In genomic region chr7:140214075-140214684, GRCh38 we compare ENCODE assay signal across 9 cellular contexts. TPM values are rescaled to one million over a fixed set of nuclear protein-coding genes. Genes with fewer than 3 reads are reported as not detected.
A peak's percentile ranks its signal among the peaks of the same experiment; 100 is the strongest.
DNase-seq lines count a peak whose midpoint lies in the region; ATAC-seq and TF ChIP-seq lines count a peak whose summit lies in the region.
"Had no signal": no experiment of that assay in that cellular context is flagged by ENCODE, and none has a peak within 500 bp of the region (broad histone marks: within the 10 kb centered on the region; RNA-seq: fewer than 3 reads in every experiment).

No MANE protein-coding gene starts in this region.

- H3K36me3 ChIP-seq in aorta (ENCODE audit: control insufficient read depth in 1 of 2, insufficient read depth in 2 of 2, low read length in 1 of 2), result no peaks in the 10 kb centered on the region

- no peak for DNase-seq in natural killer cell treated with Interleukin-12 subunit alpha and Interleukin-12 subunit beta and Interleukin-15 and Interleukin-18, amount 100 ng/mL, for 72 hours (ENCODE audit: low spot score)
- DNase-seq in natural killer cell (no peak), SHP77 (lab: John Stamatoyannopoulos, UW) (peak; percentile 20 to 28), foreskin keratinocyte (peak; percentile 61 to 63), aorta (peak in 1 of 2 donors; percentile 66), SK-N-DZ (ENCODE audit: low spot score) (no peak), NCI-H526 treated with DMSO at 0.1 percent for 48 hours (lab: John Stamatoyannopoulos, UW) (no peak), putamen (ENCODE audit: low spot score) (no peak)
- DNase-seq: mesendoderm had no signal

- no peaks in the 10 kb centered on the region for H3K27me3 Mint-ChIP-seq in natural killer cell treated with Interleukin-12 subunit alpha and Interleukin-12 subunit beta and Interleukin-15 and Interleukin-18, amount 100 ng/mL, for 72 hours
- no peaks in the 10 kb centered on the region for H3K27me3 Mint-ChIP-seq in natural killer cell (ENCODE audit: low read depth in 2 of 2)

- H3K27me3 ChIP-seq in foreskin keratinocyte, result no peaks in the 10 kb centered on the region
- H3K27me3 ChIP-seq in aorta (ENCODE audit: control insufficient read depth in 1 of 2, insufficient read depth in 2 of 2, low read length in 1 of 2), result no peaks in the 10 kb centered on the region

- peaks cover 6% of the 10 kb centered on the region for H3K9me3 Mint-ChIP-seq in natural killer cell treated with Interleukin-12 subunit alpha and Interleukin-12 subunit beta and Interleukin-15 and Interleukin-18, amount 100 ng/mL, for 72 hours
- no peaks in the 10 kb centered on the region for H3K9me3 Mint-ChIP-seq in natural killer cell

- no peak overlapping the region for H3K27ac ChIP-seq in foreskin keratinocyte
- no peak overlapping the region for H3K27ac ChIP-seq in aorta (ENCODE audit: low read depth in 1 of 2, low read length in 2 of 2)

- H3K4me1 Mint-ChIP-seq in natural killer cell treated with Interleukin-12 subunit alpha and Interleukin-12 subunit beta and Interleukin-15 and Interleukin-18, amount 100 ng/mL, for 72 hours (ENCODE audit: low read depth in 2 of 2), result peaks cover 37 to 48% of the 10 kb centered on the region in 2 donors
- peaks cover 40% of the 10 kb centered on the region in 2 donors for H3K4me1 Mint-ChIP-seq in natural killer cell

- peak; percentile 24 to 59 for ATAC-seq in natural killer cell treated with Interleukin-12 subunit alpha and Interleukin-12 subunit beta and Interleukin-15 and Interleukin-18, amount 100 ng/mL, for 72 hours
- ATAC-seq in natural killer cell (no peak), foreskin keratinocyte (peak; percentile 65), aorta (ENCODE audit: low FRiP score) (peak; percentile 30)

- no peak overlapping the region for H3K4me3 ChIP-seq in aorta (ENCODE audit: low read length in 2 of 2)

- TF ChIP-seq CTCF in natural killer cell (IDR thresholded peaks at IDR 0.05) (no peak), foreskin keratinocyte (conservative IDR thresholded peaks at IDR 0.05) (no peak)

- peak overlapping the region; percentile 24 to 27 for H3K27ac Mint-ChIP-seq in natural killer cell treated with Interleukin-12 subunit alpha and Interleukin-12 subunit beta and Interleukin-15 and Interleukin-18, amount 100 ng/mL, for 72 hours
- no peak overlapping the region for H3K27ac Mint-ChIP-seq in natural killer cell

- H3K9me3 ChIP-seq in aorta (ENCODE audit: control insufficient read depth, low read length), result peaks cover 3% of the 10 kb centered on the region

- intact Hi-C loops in natural killer cell (cut with micrococcal nuclease) (no loop called here), aorta (cut with DNase I) (no loop called here)

- H3K4me1 ChIP-seq in foreskin keratinocyte (peaks cover 9% of the 10 kb centered on the region), aorta (ENCODE audit: control insufficient read depth in 1 of 2, insufficient read depth in 2 of 2, low read length in 2 of 2) (no peaks in the 10 kb centered on the region)

- peak overlapping the region; percentile 28 for H3K4me3 Mint-ChIP-seq in natural killer cell treated with Interleukin-12 subunit alpha and Interleukin-12 subunit beta and Interleukin-15 and Interleukin-18, amount 100 ng/mL, for 72 hours
- H3K4me3 Mint-ChIP-seq in natural killer cell, result no peak overlapping the region

- WGBS in aorta, 2 donors, result 71 to 72% methylated on average over 3 of the region's 3 CpGs

- no peaks in the 10 kb centered on the region for H3K36me3 Mint-ChIP-seq in natural killer cell treated with Interleukin-12 subunit alpha and Interleukin-12 subunit beta and Interleukin-15 and Interleukin-18, amount 100 ng/mL, for 72 hours
- H3K36me3 Mint-ChIP-seq in natural killer cell, result no peaks in the 10 kb centered on the region

RNA-seq across cellular contexts. Expression of gene KDM7A, which starts 37.4 kb away (rescaled TPM):
- total RNA-seq in natural killer cell treated with Interleukin-12 subunit alpha and Interleukin-12 subunit beta and Interleukin-15 and Interleukin-18, amount 100 ng/mL, for 72 hours, result 10 to 100 TPM; 12.6 to 14.5 TPM
- 10 to 100 TPM; 25.2 to 38.1 (median 36.1) TPM for total RNA-seq in natural killer cell
- 3.1 and 3.2 TPM in 2 replicates for total RNA-seq in foreskin keratinocyte
- 0.58 and 0.62 TPM in 2 replicates for polyA plus RNA-seq in foreskin keratinocyte
- 10 to 100 TPM; 19.5 to 24.9 TPM for total RNA-seq in aorta
- 1 to 10 TPM; 4.1 to 9.5 TPM for polyA plus RNA-seq in aorta
- polyA plus RNA-seq in SK-N-DZ (2014; cell fraction: cytosol; rRNA removed), result 5.6 and 6.2 TPM in 2 replicates
- 5.9 and 15.1 TPM in 2 replicates for polyA plus RNA-seq in SK-N-DZ (2014; cell fraction: nucleus; rRNA removed)

Comparison
In these comparisons a context has a peak if more than half of its experiments do, and no peak if none do; other contexts are left out.
1. ATAC-seq: peak in natural killer cell treated with Interleukin-12 subunit alpha and Interleukin-12 subunit beta and Interleukin-15 and Interleukin-18, amount 100 ng/mL, for 72 hours (2 of 2), foreskin keratinocyte (single experiment) and aorta (single experiment); none in natural killer cell (0 of 3).
2. H3K27ac Mint-ChIP-seq: peak in natural killer cell treated with Interleukin-12 subunit alpha and Interleukin-12 subunit beta and Interleukin-15 and Interleukin-18, amount 100 ng/mL, for 72 hours (2 of 2); none in natural killer cell (0 of 2).
3. DNase-seq: peak in SHP77 (2 of 2) and foreskin keratinocyte (2 of 2); none in natural killer cell treated with Interleukin-12 subunit alpha and Interleukin-12 subunit beta and Interleukin-15 and Interleukin-18, amount 100 ng/mL, for 72 hours (single experiment), natural killer cell (single experiment), SK-N-DZ (single experiment), NCI-H526 treated with DMSO at 0.1 percent for 48 hours (single experiment) and putamen (single experiment).